1 cellular context compared by ENCODE assay signal in genomic region chr5:96691503-96692303, GRCh38.
TF ChIP-seq lines count a peak whose summit lies in the region.

No MANE protein-coding gene starts in this region.

TF ChIP-seq in K562, 482 proteins besides CTCF, POLR2A, EP300 and RAD21 (continued from another document):
- TF ChIP-seq HMBOX1 (IDR thresholded peaks at IDR 0.05): 0 out of 2 replicates have a peak, but pooled peaks have one; percentile 14
